Comparison of ENCODE assay signal across 8 cellular contexts in genomic region chr15:70507772-70508351, GRCh38.
A peak's percentile ranks its signal among the peaks of the same experiment; 100 is the strongest.
DNase-seq lines count a peak whose midpoint lies in the region; ATAC-seq lines count a peak whose summit lies in the region.

No MANE protein-coding gene starts in this region.

- ATAC-seq in GM21619 (IDR thresholded peaks at IDR 0.05; ENCODE audit: unreplicated experiment) = no peak

- no peak overlapping the region for H3K4me3 ChIP-seq in SJSA1

- H3K27ac ChIP-seq in SJSA1 (peak overlapping the region; percentile 35), substantia nigra (ENCODE audit: low read depth, low read length, poor library complexity, severe bottlenecking) (no peak overlapping the region)

- 0 out of 2 replicates have a peak, but pooled peaks cover 2% of the 10 kb centered on the region for H3K9me3 ChIP-seq in SJSA1 (replicated peaks)

- DNase-seq in CD1c-positive myeloid dendritic cell (ENCODE audit: extremely low spot score) (peak; percentile 97), HT1080 (ENCODE audit: low read depth) (peak; percentile 37), SJSA1 (ENCODE audit: low read depth in 1 of 2, low spot score in 2 of 2) (peak; percentile 57 to 69), germinal center (ENCODE audit: low spot score) (peak; percentile 62), substantia nigra (lab: John Stamatoyannopoulos, UW) (no peak), hepatic stellate cell (ENCODE audit: low spot score) (no peak)
- DNase-seq in stimulated activated CD8-positive, alpha-beta memory T cell treated with anti-CD3 and anti-CD28 coated beads, Interleukin-4, amount 100 ng/mL, for 48 hours = no peak

- no peaks in the 10 kb centered on the region for H3K36me3 ChIP-seq in SJSA1

- H3K27me3 ChIP-seq in SJSA1 (replicated peaks) = no peaks in the 10 kb centered on the region

- H3K4me1 ChIP-seq in SJSA1 (replicated peaks) = peaks cover 60% of the 10 kb centered on the region

Comparison
In these comparisons a context has a peak if more than half of its experiments do, and no peak if none do; other contexts are left out.
1. DNase-seq: peak in CD1c-positive myeloid dendritic cell (single experiment), HT1080 (single experiment), SJSA1 (2 of 2) and germinal center (single experiment); none in substantia nigra (0 of 49), hepatic stellate cell (single experiment) and stimulated activated CD8-positive, alpha-beta memory T cell treated with anti-CD3 and anti-CD28 coated beads, Interleukin-4, amount 100 ng/mL, for 48 hours (single experiment).